ENCODE assay signal across 9 cellular contexts in the genomic region with DNA sequence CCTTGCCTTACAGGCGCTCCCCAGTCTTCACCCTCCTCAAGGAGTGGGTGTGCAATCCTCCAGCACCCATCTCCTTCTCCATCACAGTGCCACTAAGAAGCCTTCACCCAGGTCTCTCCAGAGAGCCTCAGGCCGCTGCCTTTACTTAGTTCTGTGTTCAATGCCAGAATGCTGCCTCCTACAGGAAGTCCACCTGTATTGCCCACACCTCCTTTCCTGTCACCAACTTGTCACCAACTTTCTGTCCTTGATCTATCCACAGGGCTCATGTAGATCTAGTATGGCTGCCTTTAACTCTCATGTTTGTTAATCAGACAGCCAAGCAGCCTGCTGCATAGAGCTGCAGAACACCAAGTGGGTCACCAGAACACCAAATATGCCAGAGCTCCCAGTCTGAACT. TPM values are rescaled to one million over a fixed set of nuclear protein-coding genes. Genes with fewer than 3 reads are reported as not detected.
DNase-seq lines count a peak whose midpoint lies in the region; ATAC-seq and TF ChIP-seq lines count a peak whose summit lies in the region.
"Had no signal": no experiment of that assay in that cellular context is flagged by ENCODE, and none has a peak within 500 bp of the region (broad histone marks: within the 10 kb centered on the region; RNA-seq: fewer than 3 reads in every experiment).

No MANE protein-coding gene starts in this region.

- peak overlapping the region; percentile 99 for H3K27ac Mint-ChIP-seq in activated naive CD8-positive, alpha-beta T cell treated with anti-CD3 and anti-CD28 coated beads, Interleukin-2, amount 10 ng/mL, durations not matched to agents 7 days and 5 days
- H3K27ac Mint-ChIP-seq in natural killer cell = peak overlapping the region; percentile 79 to 87

- no peaks in the 10 kb centered on the region for H3K9me3 Mint-ChIP-seq in activated naive CD8-positive, alpha-beta T cell treated with anti-CD3 and anti-CD28 coated beads, Interleukin-2, amount 10 ng/mL, durations not matched to agents 7 days and 5 days
- no peaks in the 10 kb centered on the region for H3K9me3 Mint-ChIP-seq in natural killer cell

- intact Hi-C loops in natural killer cell (cut with micrococcal nuclease) = no loop called here
- intact Hi-C loops in left colon (cut with DNase I, micrococcal nuclease) = no loop called here

- peak; percentile 46 for TF ChIP-seq CTCF in natural killer cell (IDR thresholded peaks at IDR 0.05)

- H3K4me3 Mint-ChIP-seq in activated naive CD8-positive, alpha-beta T cell treated with anti-CD3 and anti-CD28 coated beads, Interleukin-2, amount 10 ng/mL, durations not matched to agents 7 days and 5 days = peak overlapping the region; percentile 95
- H3K4me3 Mint-ChIP-seq in natural killer cell = peak overlapping the region; percentile 69

- H3K36me3 Mint-ChIP-seq in activated naive CD8-positive, alpha-beta T cell treated with anti-CD3 and anti-CD28 coated beads, Interleukin-2, amount 10 ng/mL, durations not matched to agents 7 days and 5 days = peaks cover 41% of the 10 kb centered on the region
- no peaks in the 10 kb centered on the region for H3K36me3 Mint-ChIP-seq in natural killer cell

- DNase-seq in ELR (ENCODE audit: low read depth) (peak; percentile 46), Kasumi-1 (lab: John Stamatoyannopoulos, UW) (peak; percentile 60 to 63), natural killer cell (no peak), left colon (no peak), activated gamma-delta T cell treated with Interleukin-2 at 50 U/mL for 16 hours (no peak), mucosa of gallbladder (ENCODE audit: low spot score) (no peak)
- no peak for DNase-seq in activated naive CD8-positive, alpha-beta T cell treated with anti-CD3 and anti-CD28 coated beads, Interleukin-2, amount 10 ng/mL, durations not matched to agents 7 days and 5 days

- H3K4me1 Mint-ChIP-seq in activated naive CD8-positive, alpha-beta T cell treated with anti-CD3 and anti-CD28 coated beads, Interleukin-2, amount 10 ng/mL, durations not matched to agents 7 days and 5 days = peaks cover 65% of the 10 kb centered on the region
- H3K4me1 Mint-ChIP-seq in natural killer cell = peaks cover 69 to 79% of the 10 kb centered on the region in 2 donors

- POLR2A ChIA-PET in activated naive CD8-positive, alpha-beta T cell treated with anti-CD3 and anti-CD28 coated beads, Interleukin-2, amount 10 ng/mL, durations not matched to agents 7 days and 5 days (lab: Charles Lee) = interaction anchor here (1.0 to 16.0 kb wide), 8 partner anchors 5 to 44 kb away, joined by 3 to 481 read pairs (median 9); partner anchors contain the start of genes DDX39B, LST1, LTA and LTB

- ATAC-seq in activated naive CD8-positive, alpha-beta T cell treated with anti-CD3 and anti-CD28 coated beads, Interleukin-2, amount 10 ng/mL, durations not matched to agents 7 days and 5 days (ENCODE audit: low read depth) = peak; percentile 34
- peak in 1 of 3 donors; percentile 15 for ATAC-seq in natural killer cell
- ATAC-seq in left colon = no peak
- no peak for ATAC-seq in GM18517 (IDR thresholded peaks at IDR 0.05; ENCODE audit: unreplicated experiment)

- H3K27me3 Mint-ChIP-seq in activated naive CD8-positive, alpha-beta T cell treated with anti-CD3 and anti-CD28 coated beads, Interleukin-2, amount 10 ng/mL, durations not matched to agents 7 days and 5 days = no peaks in the 10 kb centered on the region
- no peaks in the 10 kb centered on the region for H3K27me3 Mint-ChIP-seq in natural killer cell (ENCODE audit: low read depth in 2 of 2)

RNA-seq across cellular contexts. Expression of gene LST1, which starts 0.5 kb away (rescaled TPM):
- 100 to 1,000 TPM in 1 of 2 experiments, 10 to 100 TPM in 1; 91.8 to 105 TPM for total RNA-seq in activated naive CD8-positive, alpha-beta T cell treated with anti-CD3 and anti-CD28 coated beads, Interleukin-2, amount 10 ng/mL, durations not matched to agents 7 days and 5 days
- total RNA-seq in natural killer cell = 100 to 1,000 TPM in 1 of 3 donors, 10 to 100 TPM in 2; 25.4 to 120 (median 50.5) TPM
- 1 to 10 TPM; 2.4 to 5.8 TPM for total RNA-seq in left colon
- total RNA-seq in mucosa of gallbladder = 18.4 TPM
- total RNA-seq: LHCN-M2 had no signal

RNA-seq across cellular contexts. Expression of gene LTB, which starts 3.3 kb away (rescaled TPM):
- 100 to 1,000 TPM; 426 to 431 TPM for total RNA-seq in activated naive CD8-positive, alpha-beta T cell treated with anti-CD3 and anti-CD28 coated beads, Interleukin-2, amount 10 ng/mL, durations not matched to agents 7 days and 5 days
- total RNA-seq in natural killer cell = 10 to 100 TPM; 17.7 to 42.1 (median 32.6) TPM
- total RNA-seq in left colon = 1 to 10 TPM in 1 of 2 donors, under 1 TPM in 1; 0.70 to 3.0 TPM
- total RNA-seq in mucosa of gallbladder = 4.9 TPM
- total RNA-seq: LHCN-M2 had no signal

RNA-seq across cellular contexts. Expression of gene NCR3, which starts 7.3 kb away (rescaled TPM):
- total RNA-seq in activated naive CD8-positive, alpha-beta T cell treated with anti-CD3 and anti-CD28 coated beads, Interleukin-2, amount 10 ng/mL, durations not matched to agents 7 days and 5 days = 10 to 100 TPM; 69.7 to 70.0 TPM
- total RNA-seq in natural killer cell (100 to 1,000 TPM; 120 to 173 (median 137) TPM), left colon (1 to 10 TPM in 1 of 2 donors, not detected in 1; 1.1 TPM), mucosa of gallbladder (not detected)
- total RNA-seq: LHCN-M2 had no signal

RNA-seq across cellular contexts. Expression of gene TNF, which starts 10.2 kb away (rescaled TPM):
- total RNA-seq in activated naive CD8-positive, alpha-beta T cell treated with anti-CD3 and anti-CD28 coated beads, Interleukin-2, amount 10 ng/mL, durations not matched to agents 7 days and 5 days = 10 to 100 TPM; 18.5 to 18.6 TPM
- total RNA-seq in natural killer cell = 10 to 100 TPM; 24.2 to 60.8 (median 46.9) TPM
- total RNA-seq in left colon = 1 to 10 TPM in 1 of 2 donors, under 1 TPM in 1; 0.27 to 1.4 TPM
- 6.6 TPM for total RNA-seq in mucosa of gallbladder
- total RNA-seq: LHCN-M2 had no signal

RNA-seq across cellular contexts. Expression of gene LTA, which starts 13.4 kb away (rescaled TPM):
- total RNA-seq in activated naive CD8-positive, alpha-beta T cell treated with anti-CD3 and anti-CD28 coated beads, Interleukin-2, amount 10 ng/mL, durations not matched to agents 7 days and 5 days = 10 to 100 TPM; 15.2 to 16.7 TPM
- total RNA-seq in natural killer cell = 10 to 100 TPM in 1 of 3 donors, 1 to 10 TPM in 2; 7.6 to 13.1 (median 8.7) TPM
- under 1 TPM in 1 of 2 donors, not detected in 1; 0.36 TPM for total RNA-seq in left colon
- 1.9 TPM for total RNA-seq in mucosa of gallbladder
- total RNA-seq: LHCN-M2 had no signal

Comparison
In these comparisons a context has a peak if more than half of its experiments do, and no peak if none do; other contexts are left out.
1. DNase-seq: peak in ELR (single experiment) and Kasumi-1 (2 of 2); none in activated naive CD8-positive, alpha-beta T cell treated with anti-CD3 and anti-CD28 coated beads, Interleukin-2, amount 10 ng/mL, durations not matched to agents 7 days and 5 days (single experiment), natural killer cell (single experiment), left colon (0 of 2), activated gamma-delta T cell treated with Interleukin-2 at 50 U/mL for 16 hours (single experiment) and mucosa of gallbladder (single experiment).
2. RNA of gene LTB, which starts 3.3 kb away (total RNA-seq): 426 to 431 TPM in activated naive CD8-positive, alpha-beta T cell treated with anti-CD3 and anti-CD28 coated beads, Interleukin-2, amount 10 ng/mL, durations not matched to agents 7 days and 5 days; 17.7 to 42.1 TPM in natural killer cell, 4.9 TPM in mucosa of gallbladder (single experiment) and 0.70 to 3.0 TPM in left colon; every median in the first group is over 4 times any median in the second.
3. RNA of gene NCR3, which starts 7.3 kb away (total RNA-seq): 120 to 173 TPM in natural killer cell and 69.7 to 70.0 TPM in activated naive CD8-positive, alpha-beta T cell treated with anti-CD3 and anti-CD28 coated beads, Interleukin-2, amount 10 ng/mL, durations not matched to agents 7 days and 5 days; 1.1 TPM in left colon and not detected in mucosa of gallbladder (single experiment); every median in the first group is over 10 times any median in the second.